23 cellular contexts compared by ENCODE assay signal in the genomic region with DNA sequence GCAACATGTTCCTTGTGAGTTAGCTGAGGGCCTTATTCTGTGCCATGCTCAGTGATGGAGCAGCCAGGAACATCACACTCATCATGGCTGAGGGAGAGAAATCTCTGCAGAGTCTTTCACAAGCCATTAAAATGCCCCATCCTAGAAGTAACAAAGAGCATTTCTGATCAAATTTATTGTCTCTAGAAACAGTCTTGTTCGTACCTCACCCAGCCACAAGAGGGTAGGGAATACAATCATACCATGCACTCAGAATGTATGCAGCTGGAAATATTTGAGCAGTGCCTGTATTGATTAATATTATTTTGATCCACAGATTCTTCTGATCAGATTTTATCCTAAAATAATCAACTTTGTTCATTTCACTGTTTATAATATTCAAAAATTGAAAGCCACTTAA. TPM values are rescaled to one million over a fixed set of nuclear protein-coding genes. Genes with fewer than 3 reads are reported as not detected.
"Had no signal": no experiment of that assay in that cellular context is flagged by ENCODE, and none has a peak within 500 bp of the region (broad histone marks: within the 10 kb centered on the region; RNA-seq: fewer than 3 reads in every experiment).

No MANE protein-coding gene starts in this region.

- H3K36me3 ChIP-seq: breast epithelium had no signal

- ATAC-seq: stimulated activated memory B cell treated with anti-CD40 and anti-IgM and Interleukin-4, amounts not matched to agents 10 μg/mL and 1 μg/mL and 100 μg/mL, for 72 hours had no signal

- H3K27ac Mint-ChIP-seq: activated CD4-positive, alpha-beta T cell treated with anti-CD3 and anti-CD28 coated beads, Interleukin-2, amount 10 ng/mL, durations not matched to agents 7 days and 5 days; activated naive CD4-positive, alpha-beta T cell treated with anti-CD3 and anti-CD28 coated beads, Interleukin-2, amount 50 U/mL, for 24 hours; mesothelial cell of epicardium; nephron progenitor cell; stimulated activated memory B cell treated with anti-CD40 and anti-IgM and Interleukin-4, amounts not matched to agents 10 μg/mL and 1 μg/mL and 100 μg/mL, for 72 hours had no signal

- H3K27me3 ChIP-seq: ascending aorta, breast epithelium, hepatocyte, spleen, testis, upper lobe of left lung had no signal

- H3K4me1 Mint-ChIP-seq: mesothelial cell of epicardium, nephron progenitor cell had no signal

- H3K4me2 ChIP-seq: hepatocyte had no signal

- H3K4me3 ChIP-seq: ascending aorta, breast epithelium, hepatocyte, lung, spleen, testis, upper lobe of left lung had no signal

- H3K4me1 ChIP-seq: ascending aorta, breast epithelium, upper lobe of left lung had no signal

- H3K27ac ChIP-seq: ascending aorta, breast epithelium, hepatocyte, spleen, upper lobe of left lung had no signal

- H3K9me3 ChIP-seq: ascending aorta, breast epithelium, spleen, testis, upper lobe of left lung had no signal

- H2AFZ ChIP-seq: hepatocyte had no signal

- DNase-seq: activated CD4-positive, alpha-beta T cell treated with anti-CD3 and anti-CD28 coated beads, Interleukin-2, amount 10 ng/mL, durations not matched to agents 7 days and 5 days; activated CD4-positive, CD25-positive, alpha-beta regulatory T cell; activated CD8-positive, alpha-beta memory T cell treated with anti-CD3 and anti-CD28 coated beads, Interleukin-2, amount 50 U/mL, for 48 hours; activated gamma-delta T cell; dermis blood vessel endothelial cell; effector memory CD4-positive, alpha-beta T cell; foreskin fibroblast; islet precursor cell; nephron progenitor cell; nucleus accumbens; posterior cingulate gyrus; spleen; stimulated activated CD4-positive, alpha-beta T cell treated with anti-CD3 and anti-CD28 coated beads, Interleukin-4, amount 100 ng/mL, for 4 hours; T-helper 9 cell; testis; upper lobe of left lung had no signal

- H3K4me3 Mint-ChIP-seq: activated CD4-positive, alpha-beta T cell treated with anti-CD3 and anti-CD28 coated beads, Interleukin-2, amount 10 ng/mL, durations not matched to agents 7 days and 5 days; activated naive CD4-positive, alpha-beta T cell treated with anti-CD3 and anti-CD28 coated beads, Interleukin-2, amount 50 U/mL, for 24 hours; mesothelial cell of epicardium; nephron progenitor cell; stimulated activated memory B cell treated with anti-CD40 and anti-IgM and Interleukin-4, amounts not matched to agents 10 μg/mL and 1 μg/mL and 100 μg/mL, for 72 hours had no signal

- H3K9me3 Mint-ChIP-seq: activated CD4-positive, alpha-beta T cell treated with anti-CD3 and anti-CD28 coated beads, Interleukin-2, amount 10 ng/mL, durations not matched to agents 7 days and 5 days; activated naive CD4-positive, alpha-beta T cell treated with anti-CD3 and anti-CD28 coated beads, Interleukin-2, amount 50 U/mL, for 24 hours; nephron progenitor cell; stimulated activated memory B cell treated with anti-CD40 and anti-IgM and Interleukin-4, amounts not matched to agents 10 μg/mL and 1 μg/mL and 100 μg/mL, for 72 hours had no signal

- H3K27me3 Mint-ChIP-seq: activated CD4-positive, alpha-beta T cell treated with anti-CD3 and anti-CD28 coated beads, Interleukin-2, amount 10 ng/mL, durations not matched to agents 7 days and 5 days; activated naive CD4-positive, alpha-beta T cell treated with anti-CD3 and anti-CD28 coated beads, Interleukin-2, amount 50 U/mL, for 24 hours; stimulated activated memory B cell treated with anti-CD40 and anti-IgM and Interleukin-4, amounts not matched to agents 10 μg/mL and 1 μg/mL and 100 μg/mL, for 72 hours had no signal

RNA-seq across cellular contexts. Expression of a gene that starts 53.4 kb away (rescaled TPM):
- total RNA-seq: mesothelial cell of epicardium had no signal
